25 cellular contexts compared by ENCODE assay signal in genomic region chr4:38871593-38871992, GRCh38. TPM values are rescaled to one million over a fixed set of nuclear protein-coding genes. Genes with fewer than 3 reads are reported as not detected.
DNase-seq lines count a peak whose midpoint lies in the region; ATAC-seq and TF ChIP-seq lines count a peak whose summit lies in the region.
"Had no signal": no experiment of that assay in that cellular context is flagged by ENCODE, and none has a peak within 500 bp of the region (broad histone marks: within the 10 kb centered on the region; RNA-seq: fewer than 3 reads in every experiment).

No MANE protein-coding gene starts in this region.

- H3K9me3 ChIP-seq in breast epithelium (no peaks in the 10 kb centered on the region), mammary epithelial cell (replicated peaks; ENCODE audit: insufficient read depth, low read length) (no peaks in the 10 kb centered on the region), Peyer's patch (no peaks in the 10 kb centered on the region)
- H3K9me3 ChIP-seq: ascending aorta, SK-N-SH, spleen had no signal

- WGBS in mammary epithelial cell (ENCODE audit: low coverage, missing lambda C conversion rate): 29% methylated on average over 1 of the region's 1 CpG

- no peak overlapping the region for H2AFZ ChIP-seq in mammary epithelial cell (ENCODE audit: low read depth, low read length)

- no TSS peak for BruUV-seq in mammary epithelial cell (replicated peaks; lab: Mats Ljungman, UMichigan)

- H3K27ac ChIP-seq in breast epithelium (peak overlapping the region; percentile 76 to 84), mammary epithelial cell (ENCODE audit: insufficient read depth, low read depth, low read length) (no peak overlapping the region), rectal smooth muscle tissue (ENCODE audit: low read depth, low read length) (peak overlapping the region; percentile 51), Peyer's patch (peak overlapping the region in 1 of 4 donors; percentile 17)
- H3K27ac ChIP-seq: ascending aorta, KMS-11, spleen had no signal

- no peaks in the 10 kb centered on the region for H4K20me1 ChIP-seq in mammary epithelial cell (ENCODE audit: insufficient read depth, low read length)

- H3K9ac ChIP-seq in mammary epithelial cell (ENCODE audit: insufficient read depth, low read length) (no peak overlapping the region), rectal smooth muscle tissue (ENCODE audit: low read length) (no peak overlapping the region)
- H3K9ac ChIP-seq: KMS-11, SK-N-SH had no signal

- peaks cover 50% of the 10 kb centered on the region for H3K79me2 ChIP-seq in mammary epithelial cell (ENCODE audit: insufficient read depth, low read length)

- H3K4me2 ChIP-seq in mammary epithelial cell (ENCODE audit: insufficient read depth, low read depth, low read length): no peak overlapping the region
- H3K4me2 ChIP-seq: KMS-11, SK-N-SH had no signal

- in situ Hi-C loops in mammary epithelial cell (cut with MboI; ENCODE audit: low sequenced_read_pairs in 2 of 2): no loop called here

- dilution Hi-C loops in mammary epithelial cell (cut with HindIII; ENCODE audit: low sequenced_read_pairs): no loop called here

- no peak for TF ChIP-seq CTCF in breast epithelium (IDR thresholded peaks at IDR 0.05)
- no peak for TF ChIP-seq CTCF in mammary epithelial cell (conservative IDR thresholded peaks at IDR 0.05 in 1 of 2, IDR thresholded peaks at IDR 0.05 in 1 of 2; ENCODE audit: extremely low read depth in 1 of 2, insufficient read depth in 1 of 2, low read depth in 1 of 2, low read length in 2 of 2)
- no peak for TF ChIP-seq CTCF in fibroblast of the aortic adventitia (IDR thresholded peaks at IDR 0.05; ENCODE audit: insufficient read depth, low read length)
- no peak for TF ChIP-seq CTCF in Peyer's patch (IDR thresholded peaks at IDR 0.05)

- no peak for DNase-seq in breast epithelium (ENCODE audit: low spot score in 2 of 2)
- no peak for DNase-seq in mammary epithelial cell
- peak; percentile 17 for DNase-seq in fibroblast of the aortic adventitia (ENCODE audit: low read depth)
- DNase-seq in Peyer's patch: no peak
- no peak for DNase-seq in activated CD4-positive, alpha-beta T cell treated with anti-CD3 and anti-CD28 coated beads, Interleukin-2, amount 50 U/mL, for 4 hours
- no peak for DNase-seq in GM19240 (ENCODE audit: insufficient read length, low spot score)
- DNase-seq: activated effector memory CD4-positive, alpha-beta T cell treated with anti-CD3 and anti-CD28 coated beads, Interleukin-2, amount 50 U/mL, for 16 hours; activated naive CD8-positive, alpha-beta T cell treated with anti-CD3 and anti-CD28 coated beads for 36 hours; activated T-cell treated with anti-CD3 and anti-CD28 coated beads for 4 hours; CD8-positive, alpha-beta T cell; central memory CD4-positive, alpha-beta T cell; H9; MV-4-11; natural killer cell; NCI-H146; NCI-H446; retina; SK-N-SH; spleen; stimulated activated CD4-positive, alpha-beta T cell treated with anti-CD3 and anti-CD28 coated beads, Interleukin-2, amount 100 ng/mL, for 48 hours; T-helper 17 cell had no signal

- no peak for ATAC-seq in GM19397 (IDR thresholded peaks at IDR 0.05; ENCODE audit: unreplicated experiment)
- ATAC-seq: CD8-positive, alpha-beta T cell; natural killer cell; T-helper 17 cell had no signal

- TF ChIP-seq POLR2A in breast epithelium (IDR thresholded peaks at IDR 0.05) (no peak), Peyer's patch (IDR thresholded peaks at IDR 0.05) (no peak)

- intact Hi-C loops in breast epithelium (cut with DNase I; ENCODE audit: low total_unique reads): no loop called here
- intact Hi-C loops in mammary epithelial cell (cut with micrococcal nuclease): no loop called here

- CTCF ChIA-PET in mammary epithelial cell (lab: Charles Lee; ENCODE audit: low non-redundant PET): no interaction called here

- H3K4me1 ChIP-seq in breast epithelium (no peaks in the 10 kb centered on the region), mammary epithelial cell (ENCODE audit: insufficient read depth, low read length) (peaks cover 18% of the 10 kb centered on the region), rectal smooth muscle tissue (ENCODE audit: control insufficient read depth, insufficient read depth, low read length) (peaks cover 46% of the 10 kb centered on the region), Peyer's patch (peaks cover 0 to 29% (median 0%) of the 10 kb centered on the region in 4 donors)

- H3K4me3 ChIP-seq in breast epithelium (no peak overlapping the region), mammary epithelial cell (replicated peaks in 1 of 3; ENCODE audit: insufficient read depth in 1 of 3, low read depth in 2 of 3, low read length in 3 of 3) (no peak overlapping the region), fibroblast of the aortic adventitia (ENCODE audit: low read depth, low read length) (no peak overlapping the region), rectal smooth muscle tissue (ENCODE audit: low read length) (no peak overlapping the region), Peyer's patch (no peak overlapping the region)
- H3K4me3 ChIP-seq: ascending aorta, spleen had no signal

- H3K27me3 ChIP-seq in breast epithelium (no peaks in the 10 kb centered on the region), mammary epithelial cell (ENCODE audit: insufficient read depth, low read length) (no peaks in the 10 kb centered on the region), rectal smooth muscle tissue (ENCODE audit: control insufficient read depth, insufficient read depth, low read length) (no peaks in the 10 kb centered on the region), Peyer's patch (no peaks in the 10 kb centered on the region)
- H3K27me3 ChIP-seq: ascending aorta had no signal

- H3K36me3 ChIP-seq in breast epithelium (no peaks in the 10 kb centered on the region), mammary epithelial cell (ENCODE audit: insufficient read depth, low read length) (peaks cover 4% of the 10 kb centered on the region), rectal smooth muscle tissue (ENCODE audit: control insufficient read depth, insufficient read depth, low read length) (peaks cover 3% of the 10 kb centered on the region), Peyer's patch (peaks cover 0 to 7% (median 0%) of the 10 kb centered on the region in 3 donors)

RNA-seq across cellular contexts. Expression of gene FAM114A1, which starts 4.0 kb away (rescaled TPM):
- 100 to 1,000 TPM in 1 of 3 donors, 10 to 100 TPM in 2; 74.6 to 109 (median 85.9) TPM for total RNA-seq in breast epithelium
- total RNA-seq in mammary epithelial cell: 100 to 1,000 TPM in 1 of 2 donors, 10 to 100 TPM in 1; 69.0 to 107 TPM
- 82.8 TPM for polyA plus RNA-seq in mammary epithelial cell
- polyA minus RNA-seq in mammary epithelial cell: 48.1 TPM
- total RNA-seq in fibroblast of the aortic adventitia (ENCODE audit: low replicate concordance): 263 and 378 TPM in 2 replicates
- total RNA-seq in Peyer's patch: 100 to 1,000 TPM in 1 of 4 donors, 10 to 100 TPM in 3; 52.2 to 106 (median 69.0) TPM
- total RNA-seq: CD8-positive, alpha-beta T cell had no signal

RNA-seq across cellular contexts. Expression of gene TLR6, which starts 15.0 kb away (rescaled TPM):
- total RNA-seq in breast epithelium (1 to 10 TPM; 5.2 to 7.6 (median 5.3) TPM), mammary epithelial cell (1 to 10 TPM; 5.8 to 6.7 TPM), fibroblast of the aortic adventitia (ENCODE audit: low replicate concordance) (2.2 and 5.0 TPM in 2 replicates), Peyer's patch (10 to 100 TPM in 1 of 4 donors, 1 to 10 TPM in 3; 1.5 to 14.9 (median 2.3) TPM)
- polyA plus RNA-seq in mammary epithelial cell: 0.53 TPM
- polyA minus RNA-seq in mammary epithelial cell: not detected
